22 cellular contexts compared by ENCODE assay signal in genomic region chr13:25683056-25683455, GRCh38.
"Had no signal": no experiment of that assay in that cellular context is flagged by ENCODE, and none has a peak within 500 bp of the region (broad histone marks: within the 10 kb centered on the region; RNA-seq: fewer than 3 reads in every experiment).

No MANE protein-coding gene starts in this region.

- H3K36me3 ChIP-seq: left ventricle myocardium inferior, ovary, right atrium auricular region, right lobe of liver, stomach, thyroid gland, transverse colon, upper lobe of left lung, vagina had no signal

- H3K4me1 ChIP-seq: right lobe of liver, testis, vagina had no signal

- ATAC-seq: naive thymus-derived CD4-positive, alpha-beta T cell; natural killer cell treated with Interleukin-12 subunit alpha and Interleukin-12 subunit beta and Interleukin-15 and Interleukin-18, amount 100 ng/mL, for 72 hours; right lobe of liver; stimulated activated naive B cell treated with anti-CD40 and anti-IgM and Interleukin-4, amounts not matched to agents 10 μg/mL and 1 μg/mL and 100 μg/mL, for 72 hours; stimulated activated naive CD8-positive, alpha-beta T cell treated with anti-CD3 and anti-CD28 coated beads, Interleukin-15, Interleukin-2, amounts not matched to agents 100 U/mL and 50 U/mL, for 24 hours had no signal

- H3K4me3 ChIP-seq: left ventricle myocardium inferior, lung, ovary, right atrium auricular region, right lobe of liver, skin epidermis, stomach, testis, thyroid gland, transverse colon, upper lobe of left lung, vagina had no signal

- H3K9me3 ChIP-seq: left ventricle myocardium inferior, ovary, right atrium auricular region, right lobe of liver, stomach, testis, thyroid gland, transverse colon, upper lobe of left lung, vagina had no signal

- H3K27me3 ChIP-seq: ovary, right atrium auricular region, right lobe of liver, stomach, testis, thyroid gland, transverse colon, upper lobe of left lung, vagina had no signal

- DNase-seq: islet precursor cell; left ventricle myocardium inferior; mesendoderm; naive thymus-derived CD4-positive, alpha-beta T cell; ovary; right lobe of liver; stimulated activated CD4-positive, alpha-beta T cell treated with anti-CD3 and anti-CD28 coated beads, Interleukin-12 subunit alpha, Interleukin-12 subunit beta, amount 100 ng/mL, for 4 hours; stimulated activated CD4-positive, alpha-beta T cell treated with anti-CD3 and anti-CD28 coated beads, Interleukin-15, amount 100 ng/mL, for 24 hours; stimulated activated CD4-positive, alpha-beta T cell treated with anti-CD3 and anti-CD28 coated beads, Interleukin-2, amount 100 ng/mL, for 24 hours; stimulated activated CD4-positive, alpha-beta T cell treated with anti-CD3 and anti-CD28 coated beads, Interleukin-4, amount 100 ng/mL, for 1 hour; stimulated activated naive B cell treated with anti-CD40 and anti-IgM and Interleukin-4, amounts not matched to agents 10 μg/mL and 1 μg/mL and 100 μg/mL, for 72 hours; stimulated activated naive CD8-positive, alpha-beta T cell treated with anti-CD3 and anti-CD28 coated beads, Interleukin-15, Interleukin-2, amounts not matched to agents 100 U/mL and 50 U/mL, for 24 hours; stomach; testis; thyroid gland; transverse colon; upper lobe of left lung had no signal

- H3K27ac ChIP-seq: left ventricle myocardium inferior, ovary, right atrium auricular region, right lobe of liver, skin epidermis, testis, thyroid gland, transverse colon, upper lobe of left lung, vagina had no signal
